19 cellular contexts compared by ENCODE assay signal in the genomic region with DNA sequence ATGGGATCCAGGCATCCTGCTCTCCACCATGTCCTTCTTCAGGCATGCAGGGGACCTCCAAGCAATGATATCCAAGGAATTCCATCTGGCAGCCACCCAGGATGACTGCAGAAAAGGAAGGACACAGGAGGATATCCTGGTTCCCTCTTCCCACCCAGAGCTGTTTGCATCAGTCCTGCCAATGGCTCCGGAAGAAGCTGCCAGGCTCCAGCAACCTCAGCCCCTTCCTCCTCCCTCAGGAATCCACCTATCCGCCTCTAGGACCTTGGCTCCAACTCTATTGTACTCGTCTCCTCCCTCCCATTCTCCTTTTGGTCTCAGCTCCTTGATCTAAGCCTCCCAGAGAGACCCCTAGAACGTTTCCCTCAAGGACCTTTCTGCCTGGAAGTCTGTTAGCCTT. TPM values are rescaled to one million over a fixed set of nuclear protein-coding genes. Genes with fewer than 3 reads are reported as not detected.
A peak's percentile ranks its signal among the peaks of the same experiment; 100 is the strongest.
DNase-seq lines count a peak whose midpoint lies in the region; TF ChIP-seq lines count a peak whose summit lies in the region.
"Had no signal": no experiment of that assay in that cellular context is flagged by ENCODE, and none has a peak within 500 bp of the region (broad histone marks: within the 10 kb centered on the region; RNA-seq: fewer than 3 reads in every experiment).

No MANE protein-coding gene starts in this region.

- H3K36me3 ChIP-seq in effector memory CD4-positive, alpha-beta T cell (ENCODE audit: control insufficient read depth, insufficient read depth, low read length), result peaks cover 5% of the 10 kb centered on the region
- H3K36me3 ChIP-seq in esophagus muscularis mucosa, result peaks cover 0 to 21% (median 9%) of the 10 kb centered on the region in 4 donors
- H3K36me3 ChIP-seq: prostate gland had no signal

- no peaks in the 10 kb centered on the region for H3K9me3 ChIP-seq in effector memory CD4-positive, alpha-beta T cell (ENCODE audit: control insufficient read depth, low read length)
- no peaks in the 10 kb centered on the region for H3K9me3 ChIP-seq in esophagus muscularis mucosa
- H3K9me3 ChIP-seq: ascending aorta, heart right ventricle, left lung, prostate gland, stomach had no signal

- WGBS in esophagus muscularis mucosa, result 41% methylated on average over 4 of the region's 4 CpGs

- H3K27ac ChIP-seq in effector memory CD4-positive, alpha-beta T cell (ENCODE audit: insufficient read depth, low read length, poor library complexity, severe bottlenecking), result no peak overlapping the region
- no peak overlapping the region for H3K27ac ChIP-seq in esophagus muscularis mucosa (replicated peaks in 1 of 4)
- H3K27ac ChIP-seq: ascending aorta, heart right ventricle, left lung, prostate gland, stomach had no signal

- DNase-seq in AG10803 (ENCODE audit: low read depth), result peak; percentile 54
- DNase-seq in HT-29 (ENCODE audit: low spot score), result peak; percentile 15
- DNase-seq in astrocyte of the hippocampus (ENCODE audit: low read depth, low spot score), result peak; percentile 42
- peak; percentile 64 for DNase-seq in left kidney (ENCODE audit: low read depth, low spot score)
- DNase-seq in NCI-H774 (lab: John Stamatoyannopoulos, UW), result no peak
- DNase-seq in effector memory CD4-positive, alpha-beta T cell, result no peak
- no peak for DNase-seq in esophagus muscularis mucosa (ENCODE audit: extremely low spot score)
- no peak for DNase-seq in NCI-H1105 treated with DMSO at 0.1 percent for 48 hours (lab: John Stamatoyannopoulos, UW)
- DNase-seq: activated gamma-delta T cell treated with Interleukin-2 at 50 U/mL for 16 hours, erythroblast, heart right ventricle, left lung, MM.1S, NCI-H2029 treated with DMSO at 0.1 percent for 48 hours, stomach, T-helper 2 cell had no signal

- H3K4me1 ChIP-seq in effector memory CD4-positive, alpha-beta T cell (ENCODE audit: control insufficient read depth, insufficient read depth, low read length, poor library complexity, severe bottlenecking), result peaks cover 5% of the 10 kb centered on the region
- peaks cover 13 to 33% (median 32%) of the 10 kb centered on the region in 4 donors for H3K4me1 ChIP-seq in esophagus muscularis mucosa
- H3K4me1 ChIP-seq: prostate gland had no signal

- no peak for TF ChIP-seq CTCF in AG10803 (conservative IDR thresholded peaks at IDR 0.05; ENCODE audit: low read length)
- TF ChIP-seq CTCF in esophagus muscularis mucosa (IDR thresholded peaks at IDR 0.05), result no peak

- TF ChIP-seq EP300 in esophagus muscularis mucosa (IDR thresholded peaks at IDR 0.05), result no peak

- H3K4me3 ChIP-seq in AG10803 (ENCODE audit: low read length), result no peak overlapping the region
- no peak overlapping the region for H3K4me3 ChIP-seq in effector memory CD4-positive, alpha-beta T cell (ENCODE audit: insufficient read depth, low read depth, low read length, poor library complexity, severe bottlenecking)
- H3K4me3 ChIP-seq in esophagus muscularis mucosa, result no peak overlapping the region
- H3K4me3 ChIP-seq: ascending aorta, heart right ventricle, left lung, prostate gland, stomach had no signal

- TF ChIP-seq POLR2A in esophagus muscularis mucosa (IDR thresholded peaks at IDR 0.05; ENCODE audit: low read depth), result no peak

- H3K27me3 ChIP-seq in effector memory CD4-positive, alpha-beta T cell (replicated peaks; ENCODE audit: control insufficient read depth, insufficient read depth, low read length, poor library complexity, severe bottlenecking), result no peaks in the 10 kb centered on the region
- H3K27me3 ChIP-seq in esophagus muscularis mucosa, result peaks cover 0 to 7% (median 0%) of the 10 kb centered on the region in 4 donors
- H3K27me3 ChIP-seq: ascending aorta, heart right ventricle, left lung, stomach had no signal

- intact Hi-C loops in esophagus muscularis mucosa (cut with DNase I), result loop anchor here (2.0 kb wide), 1 partner anchor 227 kb away; no protein-coding TSS in a partner anchor

RNA-seq across cellular contexts. Expression of a gene that starts 0.7 kb away (rescaled TPM):
- not detected in 2 replicates for total RNA-seq in HT-29 (2014; rRNA removed; shearing (Covaris generic))
- total RNA-seq in esophagus muscularis mucosa, result not detected
- total RNA-seq: heart right ventricle, left lung, prostate gland, urinary bladder had no signal

RNA-seq across cellular contexts. Expression of a gene that starts 18.0 kb away (rescaled TPM):
- total RNA-seq in HT-29 (2014; rRNA removed; shearing (Covaris generic)), result 30.8 and 38.0 TPM in 2 replicates
- 10 to 100 TPM in 2 of 4 donors, 1 to 10 TPM in 2; 5.8 to 11.6 (median 9.4) TPM for total RNA-seq in esophagus muscularis mucosa

RNA-seq across cellular contexts. Expression of a gene that starts 18.8 kb away (rescaled TPM):
- total RNA-seq in HT-29 (2014; rRNA removed; shearing (Covaris generic)), result 71.7 and 80.8 TPM in 2 replicates
- 1 to 10 TPM; 2.3 to 6.7 (median 5.8) TPM for total RNA-seq in esophagus muscularis mucosa

RNA-seq across cellular contexts. Expression of a gene that starts 19.4 kb away (rescaled TPM):
- 0.08 TPM in 1 of 2 replicates, not detected in the other for total RNA-seq in HT-29 (2014; rRNA removed; shearing (Covaris generic))
- not detected for total RNA-seq in esophagus muscularis mucosa
- total RNA-seq: ascending aorta, stomach, urinary bladder had no signal

RNA-seq across cellular contexts. Expression of a gene that starts 25.0 kb away (rescaled TPM):
- total RNA-seq in HT-29 (2014; rRNA removed; shearing (Covaris generic)), result 1.1 and 1.2 TPM in 2 replicates
- 1 to 10 TPM in 3 of 4 donors, under 1 TPM in 1; 0.34 to 1.2 (median 1.1) TPM for total RNA-seq in esophagus muscularis mucosa
- total RNA-seq: ascending aorta had no signal

Comparison
In these comparisons a context has a peak if more than half of its experiments do, and no peak if none do; other contexts are left out.
1. DNase-seq: peak in AG10803 (single experiment), HT-29 (single experiment), astrocyte of the hippocampus (single experiment) and left kidney (single experiment); none in NCI-H774 (single experiment), effector memory CD4-positive, alpha-beta T cell (0 of 3), esophagus muscularis mucosa (single experiment) and NCI-H1105 treated with DMSO at 0.1 percent for 48 hours (single experiment).